ENCODE assay signal across 8 cellular contexts in the genomic region with DNA sequence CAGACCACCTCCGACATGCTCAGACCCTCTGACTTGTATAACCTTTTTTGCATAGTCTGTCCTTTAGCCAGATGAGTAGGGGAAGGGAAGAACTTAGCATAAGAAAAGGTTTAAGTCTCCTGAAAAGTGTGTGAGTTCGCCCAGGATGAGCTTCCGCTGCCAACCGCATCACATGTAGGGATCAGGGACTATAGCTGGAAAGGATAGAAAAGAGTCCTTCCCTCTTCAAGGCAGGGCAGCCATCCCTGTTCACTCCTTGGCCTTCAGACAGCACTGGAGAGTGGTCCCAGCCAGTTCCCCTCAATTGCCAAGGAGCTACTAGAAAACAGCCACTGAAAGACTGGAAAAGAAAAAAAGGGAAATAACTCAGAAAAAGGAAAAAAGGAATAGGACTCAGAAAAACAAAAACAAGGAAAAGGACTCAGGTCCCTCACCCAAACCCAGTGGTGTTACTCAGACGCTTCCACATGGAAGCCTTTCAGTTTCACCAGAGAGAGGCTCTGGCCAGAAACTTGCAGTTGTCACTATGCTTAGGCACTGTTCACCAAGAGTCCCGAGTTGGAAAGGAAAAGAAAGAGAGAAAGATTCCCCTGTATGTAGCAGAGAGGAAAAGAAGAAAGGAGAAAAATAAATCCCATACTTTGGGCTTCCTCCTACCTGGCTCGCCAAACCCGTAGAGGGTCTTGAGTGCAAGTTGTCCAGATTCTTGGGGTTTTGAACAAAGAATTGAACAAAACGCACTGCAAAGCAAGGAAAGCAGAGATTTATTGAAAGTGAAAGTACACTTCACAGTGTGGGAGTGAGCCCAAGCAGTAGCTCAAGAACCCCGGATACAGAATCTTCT. TPM values are rescaled to one million over a fixed set of nuclear protein-coding genes. Genes with fewer than 3 reads are reported as not detected.
DNase-seq lines count a peak whose midpoint lies in the region; ATAC-seq lines count a peak whose summit lies in the region.

No MANE protein-coding gene starts in this region.

- peak; percentile 11 for DNase-seq in stimulated activated CD4-positive, alpha-beta T cell treated with anti-CD3 and anti-CD28 coated beads, Interleukin-15, amount 100 ng/mL, for 24 hours
- no peak for DNase-seq in stimulated activated CD4-positive, alpha-beta T cell treated with anti-CD3 and anti-CD28 coated beads, Interleukin-2, amount 100 ng/mL, for 24 hours
- peak; percentile 26 for DNase-seq in activated CD8-positive, alpha-beta T cell treated with anti-CD3 and anti-CD28 coated beads, Interleukin-2, amount 10 ng/mL, durations not matched to agents 7 days and 5 days
- no peak for DNase-seq in NCI-H748 treated with DMSO at 0.1 percent for 48 hours (lab: John Stamatoyannopoulos, UW)
- DNase-seq in NCI-H1105 (lab: John Stamatoyannopoulos, UW): no peak
- DNase-seq in islet precursor cell: no peak

- H3K4me3 Mint-ChIP-seq in activated CD8-positive, alpha-beta T cell treated with anti-CD3 and anti-CD28 coated beads, Interleukin-2, amount 10 ng/mL, durations not matched to agents 7 days and 5 days: peak overlapping the region; percentile 91

- H3K4me1 ChIP-seq in mucosa of stomach (ENCODE audit: control insufficient read depth, insufficient read depth, low read length): peaks cover 16% of the 10 kb centered on the region

- H3K36me3 Mint-ChIP-seq in activated CD8-positive, alpha-beta T cell treated with anti-CD3 and anti-CD28 coated beads, Interleukin-2, amount 10 ng/mL, durations not matched to agents 7 days and 5 days (ENCODE audit: low read depth): peaks cover 23% of the 10 kb centered on the region

- no peaks in the 10 kb centered on the region for H3K9me3 Mint-ChIP-seq in activated CD8-positive, alpha-beta T cell treated with anti-CD3 and anti-CD28 coated beads, Interleukin-2, amount 10 ng/mL, durations not matched to agents 7 days and 5 days (ENCODE audit: insufficient read depth)

- H3K4me1 Mint-ChIP-seq in activated CD8-positive, alpha-beta T cell treated with anti-CD3 and anti-CD28 coated beads, Interleukin-2, amount 10 ng/mL, durations not matched to agents 7 days and 5 days (ENCODE audit: low read depth): peaks cover 58% of the 10 kb centered on the region

- peak overlapping the region; percentile 63 for H3K9ac ChIP-seq in mucosa of stomach (ENCODE audit: low read length)

- peak overlapping the region; percentile 44 for H3K4me3 ChIP-seq in mucosa of stomach (ENCODE audit: low read length)

- no peaks in the 10 kb centered on the region for H3K36me3 ChIP-seq in mucosa of stomach (ENCODE audit: control insufficient read depth, insufficient read depth, low read length)

- CTCF ChIA-PET in activated CD8-positive, alpha-beta T cell treated with anti-CD3 and anti-CD28 coated beads, Interleukin-2, amount 10 ng/mL, durations not matched to agents 7 days and 5 days (lab: Charles Lee): interaction anchor here (1.0 to 2.3 kb wide), 8 partner anchors 10 to 226 kb away, joined by 3 to 11 read pairs (median 6); no protein-coding TSS in a partner anchor

- H3K27me3 ChIP-seq in mucosa of stomach (ENCODE audit: control insufficient read depth, insufficient read depth, low read length): no peaks in the 10 kb centered on the region

- peak overlapping the region; percentile 98 for H3K27ac Mint-ChIP-seq in activated CD8-positive, alpha-beta T cell treated with anti-CD3 and anti-CD28 coated beads, Interleukin-2, amount 10 ng/mL, durations not matched to agents 7 days and 5 days

- peak; percentile 50 for ATAC-seq in activated CD8-positive, alpha-beta T cell treated with anti-CD3 and anti-CD28 coated beads, Interleukin-2, amount 10 ng/mL, durations not matched to agents 7 days and 5 days
- no peak for ATAC-seq in GM21390 (IDR thresholded peaks at IDR 0.05; ENCODE audit: unreplicated experiment)

- no peaks in the 10 kb centered on the region for H3K9me3 ChIP-seq in mucosa of stomach (ENCODE audit: control insufficient read depth, low read length)

- POLR2A ChIA-PET in activated CD8-positive, alpha-beta T cell treated with anti-CD3 and anti-CD28 coated beads, Interleukin-2, amount 10 ng/mL, durations not matched to agents 7 days and 5 days (lab: Charles Lee): interaction anchor here (0.6 to 1.1 kb wide), 3 partner anchors 9 to 152 kb away, joined by 3 to 7 read pairs (median 3); no protein-coding TSS in a partner anchor

- H3K27me3 Mint-ChIP-seq in activated CD8-positive, alpha-beta T cell treated with anti-CD3 and anti-CD28 coated beads, Interleukin-2, amount 10 ng/mL, durations not matched to agents 7 days and 5 days (ENCODE audit: low read depth): no peaks in the 10 kb centered on the region

RNA-seq across cellular contexts. Expression of gene TM9SF2, which starts 5.6 kb away (rescaled TPM):
- total RNA-seq in activated CD8-positive, alpha-beta T cell treated with anti-CD3 and anti-CD28 coated beads, Interleukin-2, amount 10 ng/mL, durations not matched to agents 7 days and 5 days: 10 to 100 TPM; 64.4 to 64.5 TPM

Comparison
In these comparisons a context has a peak if more than half of its experiments do, and no peak if none do; other contexts are left out.
1. DNase-seq: peak in stimulated activated CD4-positive, alpha-beta T cell treated with anti-CD3 and anti-CD28 coated beads, Interleukin-15, amount 100 ng/mL, for 24 hours (single experiment) and activated CD8-positive, alpha-beta T cell treated with anti-CD3 and anti-CD28 coated beads, Interleukin-2, amount 10 ng/mL, durations not matched to agents 7 days and 5 days (single experiment); none in stimulated activated CD4-positive, alpha-beta T cell treated with anti-CD3 and anti-CD28 coated beads, Interleukin-2, amount 100 ng/mL, for 24 hours (0 of 2), NCI-H748 treated with DMSO at 0.1 percent for 48 hours (single experiment), NCI-H1105 (single experiment) and islet precursor cell (single experiment).